4 cellular contexts compared by ENCODE assay signal in the genomic region with DNA sequence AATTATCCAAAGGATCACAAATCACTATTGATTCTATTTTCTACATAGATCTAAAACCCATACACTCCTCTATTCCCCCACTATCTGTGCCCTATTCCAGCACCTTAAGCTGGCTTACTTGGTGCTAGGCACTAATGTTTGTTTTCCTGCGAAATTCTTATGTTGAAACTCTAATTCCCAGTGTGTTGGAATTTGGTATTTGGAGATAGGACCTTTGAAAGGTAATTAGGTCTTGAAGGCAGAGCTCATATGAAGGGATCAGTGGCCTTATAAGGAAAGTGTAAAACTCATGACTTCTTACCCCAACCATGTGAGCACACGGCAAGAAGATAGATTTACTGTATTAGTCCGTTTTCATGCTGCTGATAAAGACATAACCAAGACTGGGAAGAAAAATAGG.
"Had no signal": no experiment of that assay in that cellular context is flagged by ENCODE, and none has a peak within 500 bp of the region (broad histone marks: within the 10 kb centered on the region; RNA-seq: fewer than 3 reads in every experiment).

No MANE protein-coding gene starts in this region.

- DNase-seq: H9, HCEC 1CT, IMR-90 had no signal

- H2AFZ ChIP-seq: GM23338 had no signal

- H3K4me2 ChIP-seq: GM23338 had no signal

- ATAC-seq: GM23338 had no signal

- H3K4me3 ChIP-seq: GM23338 had no signal
